Comparison of ENCODE assay signal across 8 cellular contexts in genomic region chr19:18007605-18007938, GRCh38. TPM values are rescaled to one million over a fixed set of nuclear protein-coding genes. Genes with fewer than 3 reads are reported as not detected.
DNase-seq lines count a peak whose midpoint lies in the region; TF ChIP-seq lines count a peak whose summit lies in the region.

No MANE protein-coding gene starts in this region.

- H3K4me1 Mint-ChIP-seq in activated naive CD4-positive, alpha-beta T cell treated with anti-CD3 and anti-CD28 coated beads for 36 hours (ENCODE audit: low read depth): peaks cover 46% of the 10 kb centered on the region

- H3K27ac Mint-ChIP-seq in activated naive CD4-positive, alpha-beta T cell treated with anti-CD3 and anti-CD28 coated beads for 36 hours: peak overlapping the region; percentile 81

- in situ Hi-C loops in KBM-7 (cut with MboI; ENCODE audit: low pct_unique_long_range_greater_than_20kb, low sequenced_read_pairs): no loop called here

- peak overlapping the region; percentile 17; the same call in 1 of the 2 replicates for H3K27ac ChIP-seq in WERI-Rb-1

- peak overlapping the region; percentile 75 for H3K4me3 Mint-ChIP-seq in activated naive CD4-positive, alpha-beta T cell treated with anti-CD3 and anti-CD28 coated beads for 36 hours

- H3K27me3 Mint-ChIP-seq in activated naive CD4-positive, alpha-beta T cell treated with anti-CD3 and anti-CD28 coated beads for 36 hours (ENCODE audit: low read depth): no peaks in the 10 kb centered on the region

- TF ChIP-seq CTCF in WERI-Rb-1 (IDR thresholded peaks at IDR 0.05; ENCODE audit: low read depth, low read length) (no peak), retinal pigment epithelial cell (conservative IDR thresholded peaks at IDR 0.05; ENCODE audit: low read depth, low read length) (no peak)

- CTCF ChIA-PET in activated naive CD4-positive, alpha-beta T cell treated with anti-CD3 and anti-CD28 coated beads for 36 hours (lab: Charles Lee): interaction anchor here (0.5 to 12.8 kb wide), 14 partner anchors 11 to 110 kb away, joined by 3 to 148 read pairs (median 4); no protein-coding TSS in a partner anchor

- H3K27me3 ChIP-seq in WERI-Rb-1 (ENCODE audit: insufficient read depth, low read depth, severe bottlenecking): no peaks in the 10 kb centered on the region

- H3K9me3 Mint-ChIP-seq in activated naive CD4-positive, alpha-beta T cell treated with anti-CD3 and anti-CD28 coated beads for 36 hours: no peaks in the 10 kb centered on the region

- DNase-seq in activated naive CD4-positive, alpha-beta T cell treated with anti-CD3 and anti-CD28 coated beads for 36 hours: no peak
- DNase-seq in activated naive CD4-positive, alpha-beta T cell treated with anti-CD3 and anti-CD28 coated beads, Interleukin-2, amount 50 U/mL, for 16 hours: no peak
- DNase-seq in WERI-Rb-1 (peak; percentile 24), germinal center (ENCODE audit: low spot score) (peak; percentile 30), retinal pigment epithelial cell (ENCODE audit: low read depth) (no peak), NCI-H345 treated with DMSO at 0.1 percent for 48 hours (lab: John Stamatoyannopoulos, UW; ENCODE audit: unreplicated experiment) (no peak), NCI-H128 (lab: John Stamatoyannopoulos, UW; ENCODE audit: unreplicated experiment) (no peak), KBM-7 (no peak)

- H3K36me3 ChIP-seq in WERI-Rb-1: peaks cover 39% of the 10 kb centered on the region

- peaks cover 6% of the 10 kb centered on the region for H3K9me3 ChIP-seq in WERI-Rb-1 (ENCODE audit: severe bottlenecking)

- intact Hi-C loops in activated naive CD4-positive, alpha-beta T cell treated with anti-CD3 and anti-CD28 coated beads for 36 hours (cut with micrococcal nuclease): loop anchor here (1.0 kb wide), 1 partner anchor 51 kb away; no protein-coding TSS in a partner anchor

- peak overlapping the region; percentile 43 for H3K4me3 ChIP-seq in WERI-Rb-1 (ENCODE audit: low read depth, low read length)
- H3K4me3 ChIP-seq in retinal pigment epithelial cell (ENCODE audit: low read length): peak overlapping the region; percentile 55

- peaks cover 19% of the 10 kb centered on the region for H3K36me3 Mint-ChIP-seq in activated naive CD4-positive, alpha-beta T cell treated with anti-CD3 and anti-CD28 coated beads for 36 hours (ENCODE audit: low read depth)

RNA-seq across cellular contexts. Expression of gene ARRDC2, which starts 0.4 kb away (rescaled TPM):
- total RNA-seq in activated naive CD4-positive, alpha-beta T cell treated with anti-CD3 and anti-CD28 coated beads for 36 hours: 10 to 100 TPM; 17.7 to 19.0 TPM

RNA-seq across cellular contexts. Expression of gene KCNN1, which starts 40.7 kb away (rescaled TPM):
- under 1 TPM; 0.21 to 0.30 TPM for total RNA-seq in activated naive CD4-positive, alpha-beta T cell treated with anti-CD3 and anti-CD28 coated beads for 36 hours

Comparison
In these comparisons a context has a peak if more than half of its experiments do, and no peak if none do; other contexts are left out.
1. DNase-seq: peak in WERI-Rb-1 (single experiment) and germinal center (single experiment); none in activated naive CD4-positive, alpha-beta T cell treated with anti-CD3 and anti-CD28 coated beads for 36 hours (single experiment), activated naive CD4-positive, alpha-beta T cell treated with anti-CD3 and anti-CD28 coated beads, Interleukin-2, amount 50 U/mL, for 16 hours (single experiment), retinal pigment epithelial cell (single experiment), NCI-H345 treated with DMSO at 0.1 percent for 48 hours (single experiment), NCI-H128 (single experiment) and KBM-7 (single experiment).